8 cellular contexts compared by ENCODE assay signal in genomic region chr10:103564799-103565365, GRCh38.
DNase-seq lines count a peak whose midpoint lies in the region; ATAC-seq and TF ChIP-seq lines count a peak whose summit lies in the region.

No MANE protein-coding gene starts in this region.

- H3K36me3 ChIP-seq in BJ (ENCODE audit: control insufficient read depth, insufficient read depth, low read length) (no peaks in the 10 kb centered on the region), hepatocyte (replicated peaks; ENCODE audit: insufficient read depth, low read depth) (no peaks in the 10 kb centered on the region), upper lobe of left lung (no peaks in the 10 kb centered on the region)

- peaks cover 7% of the 10 kb centered on the region; the same call in 1 of the 2 replicates for H3K27me3 ChIP-seq in BJ (ENCODE audit: control insufficient read depth, insufficient read depth, low read length)
- no peaks in the 10 kb centered on the region for H3K27me3 ChIP-seq in hepatocyte
- H3K27me3 ChIP-seq in upper lobe of left lung: no peaks in the 10 kb centered on the region

- H3K4me2 ChIP-seq in hepatocyte: no peak overlapping the region

- H3K9me3 ChIP-seq in hepatocyte (ENCODE audit: low read depth): no peaks in the 10 kb centered on the region
- H3K9me3 ChIP-seq in upper lobe of left lung: no peaks in the 10 kb centered on the region

- POLR2A ChIA-PET in BJ (lab: Charles Lee): no interaction called here
- POLR2A ChIA-PET in HEK293T (lab: Yijun Ruan, JAX): interaction anchor here (0.9 kb wide), 1 partner anchor 208 kb away, joined by 3 read pairs; no protein-coding TSS in a partner anchor

- H3K27ac ChIP-seq in hepatocyte: no peak overlapping the region
- no peak overlapping the region for H3K27ac ChIP-seq in upper lobe of left lung

- TF ChIP-seq POLR2A in upper lobe of left lung (IDR thresholded peaks at IDR 0.05): no peak

- H3K4me3 ChIP-seq in BJ (ENCODE audit: low read depth, low read length) (no peak overlapping the region), hepatocyte (no peak overlapping the region), upper lobe of left lung (no peak overlapping the region)

- H3K9me2 ChIP-seq in hepatocyte (replicated peaks; ENCODE audit: insufficient read depth): no peaks in the 10 kb centered on the region

- ATAC-seq in upper lobe of left lung (ENCODE audit: low FRiP score in 2 of 2): peak in 1 of 2 donors; percentile 56

- no peak for TF ChIP-seq EP300 in upper lobe of left lung (IDR thresholded peaks at IDR 0.05)

- H4K20me1 ChIP-seq in hepatocyte (ENCODE audit: insufficient read depth, poor library complexity, severe bottlenecking): no peaks in the 10 kb centered on the region

- 57% methylated on average over 10 of the region's 10 CpGs for WGBS in hepatocyte (ENCODE audit: low lambda C conversion rate, missing lambda C conversion rate)
- WGBS in upper lobe of left lung, 2 donors: 58 to 62% methylated on average over 6 to 10 of the region's 10 CpGs

- no peak for DNase-seq in BJ (ENCODE audit: low read depth)
- peak; percentile 84 for DNase-seq in HEK293T (ENCODE audit: extremely low spot score)
- peak; percentile 73 for DNase-seq in activated CD8-positive, alpha-beta memory T cell treated with anti-CD3 and anti-CD28 coated beads for 24 hours
- DNase-seq in hepatocyte (ENCODE audit: low spot score): peak; percentile 49
- DNase-seq in upper lobe of left lung: peak in 1 of 2 donors; percentile 70
- no peak for DNase-seq in NK-92 (lab: John Stamatoyannopoulos, UW; ENCODE audit: unreplicated experiment)
- no peak for DNase-seq in NCI-H1092 treated with DMSO at 0.1 percent for 48 hours (lab: John Stamatoyannopoulos, UW)
- DNase-seq in cerebellar nuclear complex (lab: John Stamatoyannopoulos, UW): no peak

- no peak overlapping the region for H2AFZ ChIP-seq in hepatocyte

- TF ChIP-seq CTCF in BJ (IDR thresholded peaks at IDR 0.05; ENCODE audit: insufficient read depth, low read depth, low read length) (peak; percentile 73), hepatocyte (IDR thresholded peaks at IDR 0.05; ENCODE audit: poor library complexity) (peak; percentile 57), upper lobe of left lung (IDR thresholded peaks at IDR 0.05) (peak; percentile 9 to 32 (median 22))

- peaks cover 10% of the 10 kb centered on the region for H3K4me1 ChIP-seq in hepatocyte (ENCODE audit: insufficient read depth)
- no peaks in the 10 kb centered on the region for H3K4me1 ChIP-seq in upper lobe of left lung

- CTCF ChIA-PET in BJ (lab: Yijun Ruan, JAX) (interaction anchor here (0.6 to 2.2 kb wide), 15 partner anchors 9 to 121 kb away, joined by 3 to 7 read pairs (median 3); no protein-coding TSS in a partner anchor), HEK293T (lab: Yijun Ruan, JAX) (interaction anchor here (0.6 to 2.0 kb wide), 14 partner anchors 9 to 625 kb away, joined by 3 to 9 read pairs (median 4); no protein-coding TSS in a partner anchor)

- H3K79me2 ChIP-seq in hepatocyte: no peaks in the 10 kb centered on the region

TF ChIP-seq in HEK293T, 16 proteins besides CTCF, POLR2A, EP300 and RAD21:
- no peak for TF ChIP-seq PKNOX1 (IDR thresholded peaks at IDR 0.05)
- TF ChIP-seq FOXM1 (IDR thresholded peaks at IDR 0.05; ENCODE audit: borderline replicate concordance): no peak
- no peak for TF ChIP-seq FOXK2 (IDR thresholded peaks at IDR 0.05)
- no peak for TF ChIP-seq TARDBP (IDR thresholded peaks at IDR 0.05)
- TF ChIP-seq CTBP1 (IDR thresholded peaks at IDR 0.05; ENCODE audit: borderline replicate concordance): no peak
- TF ChIP-seq ZNF384 (IDR thresholded peaks at IDR 0.05): no peak
- no peak for TF ChIP-seq ELF4 (IDR thresholded peaks at IDR 0.05)
- TF ChIP-seq BHLHE40 (IDR thresholded peaks at IDR 0.05; ENCODE audit: borderline replicate concordance): no peak
- TF ChIP-seq HDGF (IDR thresholded peaks at IDR 0.05; ENCODE audit: borderline replicate concordance): no peak
- TF ChIP-seq SUZ12 (IDR thresholded peaks at IDR 0.05): no peak
- no peak for TF ChIP-seq LEF1 (IDR thresholded peaks at IDR 0.05; ENCODE audit: borderline replicate concordance)
- TF ChIP-seq ARNT (IDR thresholded peaks at IDR 0.05): no peak
- TF ChIP-seq SP1 (IDR thresholded peaks at IDR 0.05): no peak

Comparison
In these comparisons a context has a peak if more than half of its experiments do, and no peak if none do; other contexts are left out.
1. DNase-seq: peak in HEK293T (single experiment), activated CD8-positive, alpha-beta memory T cell treated with anti-CD3 and anti-CD28 coated beads for 24 hours (single experiment) and hepatocyte (single experiment); none in BJ (single experiment), NK-92 (single experiment), NCI-H1092 treated with DMSO at 0.1 percent for 48 hours (single experiment) and cerebellar nuclear complex (0 of 2).
2. CTCF ChIP-seq: peak in every context shown above with its lines; median percentile 73 in BJ; 57 in hepatocyte; 22 in upper lobe of left lung.